11 cellular contexts compared by ENCODE assay signal in the genomic region with DNA sequence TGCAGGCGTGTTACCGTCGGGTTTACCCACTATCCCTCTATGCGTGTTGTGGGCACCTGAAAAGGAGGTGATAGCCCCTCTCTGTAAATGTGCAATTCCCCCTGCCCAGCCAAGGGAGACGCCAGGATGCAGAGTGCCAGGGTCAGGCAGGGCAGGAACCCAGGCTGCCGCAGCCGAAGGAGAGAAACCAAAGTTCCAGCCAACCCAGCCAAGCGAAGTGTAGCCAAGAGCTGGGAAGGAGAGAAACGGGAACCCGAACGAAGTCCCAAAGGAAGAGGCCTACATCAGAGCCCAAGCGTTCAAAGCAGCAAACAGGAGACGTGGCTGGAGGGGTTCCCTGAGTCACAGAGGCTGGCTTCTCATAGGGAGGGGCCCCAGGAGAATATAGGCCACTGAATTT. TPM values are rescaled to one million over a fixed set of nuclear protein-coding genes. Genes with fewer than 3 reads are reported as not detected.
DNase-seq lines count a peak whose midpoint lies in the region; ATAC-seq and TF ChIP-seq lines count a peak whose summit lies in the region.
"Had no signal": no experiment of that assay in that cellular context is flagged by ENCODE, and none has a peak within 500 bp of the region (broad histone marks: within the 10 kb centered on the region; RNA-seq: fewer than 3 reads in every experiment).

No MANE protein-coding gene starts in this region.

- 0 out of 2 replicates have a peak, but pooled peaks cover 2% of the 10 kb centered on the region for H3K27me3 ChIP-seq in PC-3 (ENCODE audit: low read length)
- H3K27me3 ChIP-seq in smooth muscle cell (ENCODE audit: low read depth) = peaks cover 18% of the 10 kb centered on the region
- H3K27me3 ChIP-seq: body of pancreas had no signal

- H3K9me3 Mint-ChIP-seq in activated CD4-positive, alpha-beta T cell treated with anti-CD3 and anti-CD28 coated beads, Interleukin-2, amount 10 ng/mL, durations not matched to agents 24 days and 14 days = no peaks in the 10 kb centered on the region
- H3K9me3 Mint-ChIP-seq in activated CD4-positive, alpha-beta T cell treated with anti-CD3 and anti-CD28 coated beads for 36 hours (ENCODE audit: low read depth) = no peaks in the 10 kb centered on the region
- H3K9me3 Mint-ChIP-seq in glutamatergic neuron (ENCODE audit: unreplicated experiment) = no peaks in the 10 kb centered on the region

- peaks cover 31% of the 10 kb centered on the region for H3K27me3 Mint-ChIP-seq in activated CD4-positive, alpha-beta T cell treated with anti-CD3 and anti-CD28 coated beads, Interleukin-2, amount 10 ng/mL, durations not matched to agents 24 days and 14 days
- peaks cover 49% of the 10 kb centered on the region for H3K27me3 Mint-ChIP-seq in activated CD4-positive, alpha-beta T cell treated with anti-CD3 and anti-CD28 coated beads for 36 hours
- peaks cover 3% of the 10 kb centered on the region for H3K27me3 Mint-ChIP-seq in glutamatergic neuron (ENCODE audit: unreplicated experiment)

- no peak overlapping the region for H3K27ac Mint-ChIP-seq in activated CD4-positive, alpha-beta T cell treated with anti-CD3 and anti-CD28 coated beads, Interleukin-2, amount 10 ng/mL, durations not matched to agents 24 days and 14 days
- H3K27ac Mint-ChIP-seq in activated CD4-positive, alpha-beta T cell treated with anti-CD3 and anti-CD28 coated beads for 36 hours = no peak overlapping the region
- no peak overlapping the region for H3K27ac Mint-ChIP-seq in glutamatergic neuron (ENCODE audit: unreplicated experiment)

- H3K4me1 ChIP-seq in PC-3 (ENCODE audit: insufficient read depth, low read length) (peaks cover 19% of the 10 kb centered on the region), smooth muscle cell (ENCODE audit: low read depth) (no peaks in the 10 kb centered on the region)

- CTCF ChIA-PET in activated CD4-positive, alpha-beta T cell treated with anti-CD3 and anti-CD28 coated beads for 36 hours (lab: Charles Lee) = interaction anchor here (0.6 to 5.2 kb wide), 23 partner anchors 8 to 1317 kb away, joined by 3 to 42 read pairs (median 5); partner anchors contain the start of gene SPR
- CTCF ChIA-PET in PC-3 (lab: Charles Lee) = interaction anchor here (0.5 to 1.0 kb wide), 7 partner anchors 24 to 451 kb away, joined by 3 to 5 read pairs (median 3); partner anchors contain the start of gene SPR

- BruUV-seq in PC-3 (replicated peaks; lab: Mats Ljungman, UMichigan) = no TSS peak

- H3K9ac ChIP-seq in PC-3 (ENCODE audit: low read length) (no peak overlapping the region), smooth muscle cell (ENCODE audit: low read depth) (no peak overlapping the region)

- no peaks in the 10 kb centered on the region for H3K9me2 ChIP-seq in PC-3 (replicated peaks; ENCODE audit: low read length)

- H3K27ac ChIP-seq in PC-3 (ENCODE audit: low read length) (no peak overlapping the region), smooth muscle cell (ENCODE audit: low read depth) (no peak overlapping the region)
- H3K27ac ChIP-seq: body of pancreas had no signal

- no peak for ATAC-seq in activated CD4-positive, alpha-beta T cell treated with anti-CD3 and anti-CD28 coated beads for 36 hours
- ATAC-seq in PC-3 = no peak

- POLR2A ChIA-PET in activated CD4-positive, alpha-beta T cell treated with anti-CD3 and anti-CD28 coated beads for 36 hours (lab: Charles Lee) = no interaction called here
- POLR2A ChIA-PET in PC-3 (lab: Charles Lee; ENCODE audit: unreplicated experiment) = no interaction called here

- no peaks in the 10 kb centered on the region for H3K9me3 ChIP-seq in PC-3 (ENCODE audit: low read length)
- no peaks in the 10 kb centered on the region for H3K9me3 ChIP-seq in smooth muscle cell (replicated peaks; ENCODE audit: low read depth)
- H3K9me3 ChIP-seq: body of pancreas had no signal

- peak overlapping the region; percentile 71 for H3K4me3 ChIP-seq in PC-3 (ENCODE audit: low read length)
- H3K4me3 ChIP-seq in smooth muscle cell = peak overlapping the region; percentile 25
- H3K4me3 ChIP-seq: body of pancreas had no signal

- H3K4me1 Mint-ChIP-seq in activated CD4-positive, alpha-beta T cell treated with anti-CD3 and anti-CD28 coated beads, Interleukin-2, amount 10 ng/mL, durations not matched to agents 24 days and 14 days = peaks cover 9% of the 10 kb centered on the region
- peaks cover 10% of the 10 kb centered on the region for H3K4me1 Mint-ChIP-seq in activated CD4-positive, alpha-beta T cell treated with anti-CD3 and anti-CD28 coated beads for 36 hours
- no peaks in the 10 kb centered on the region for H3K4me1 Mint-ChIP-seq in glutamatergic neuron (ENCODE audit: low read depth, unreplicated experiment)

- H3F3A ChIP-seq in PC-3 (ENCODE audit: low read length, unreplicated experiment) (no peaks in the 10 kb centered on the region), smooth muscle cell (ENCODE audit: low read depth) (no peaks in the 10 kb centered on the region)

- intact Hi-C loops in activated CD4-positive, alpha-beta T cell treated with anti-CD3 and anti-CD28 coated beads, Interleukin-2, amount 10 ng/mL, durations not matched to agents 24 days and 14 days (cut with micrococcal nuclease) = loop anchor here (5.0 to 10.0 kb wide), 2 partner anchors 54 to 258 kb away; partner anchors contain the start of gene EMX1
- intact Hi-C loops in activated CD4-positive, alpha-beta T cell treated with anti-CD3 and anti-CD28 coated beads for 36 hours (cut with DNase I, micrococcal nuclease) = loop anchor here (2.0 to 5.0 kb wide), 4 partner anchors 36 to 716 kb away; partner anchors contain the start of genes CYP26B1 (in 1 of the 2), EMX1 (in 1 of the 2) and EXOC6B (in 1 of the 2)
- intact Hi-C loops in PC-3 (cut with micrococcal nuclease) = loop anchor here (2.0 kb wide), 1 partner anchor 24 kb away; the partner anchor contains the start of gene SPR

- H4K20me1 ChIP-seq in PC-3 (ENCODE audit: low read length) = no peaks in the 10 kb centered on the region
- H4K20me1 ChIP-seq in smooth muscle cell (ENCODE audit: low read depth) = no peaks in the 10 kb centered on the region

- H3K4me2 ChIP-seq in PC-3 (ENCODE audit: low read length) (peak overlapping the region; percentile 99), smooth muscle cell (peak overlapping the region; percentile 67)

- H2AFZ ChIP-seq in PC-3 (ENCODE audit: low read length) (peak overlapping the region; percentile 98), smooth muscle cell (ENCODE audit: low read depth) (peak overlapping the region; percentile 8)

- WGBS in smooth muscle cell (ENCODE audit: low lambda C conversion rate) = 46% methylated on average over 13 of the region's 13 CpGs

- no peak for DNase-seq in activated CD4-positive, alpha-beta T cell treated with anti-CD3 and anti-CD28 coated beads, Interleukin-2, amount 10 ng/mL, durations not matched to agents 24 days and 14 days
- no peak for DNase-seq in activated CD4-positive, alpha-beta T cell treated with anti-CD3 and anti-CD28 coated beads for 36 hours
- DNase-seq in PC-3 = no peak
- DNase-seq in glutamatergic neuron = no peak
- DNase-seq in smooth muscle cell (lab: John Stamatoyannopoulos, UW; ENCODE audit: unreplicated experiment) = no peak
- no peak for DNase-seq in activated gamma-delta T cell (lab: John Stamatoyannopoulos, UW)
- DNase-seq in AG08396 (ENCODE audit: low spot score) = no peak
- no peak for DNase-seq in cerebellum (ENCODE audit: low spot score)

- peak overlapping the region; percentile 76 for H3K4me3 Mint-ChIP-seq in activated CD4-positive, alpha-beta T cell treated with anti-CD3 and anti-CD28 coated beads, Interleukin-2, amount 10 ng/mL, durations not matched to agents 24 days and 14 days
- no peak overlapping the region for H3K4me3 Mint-ChIP-seq in activated CD4-positive, alpha-beta T cell treated with anti-CD3 and anti-CD28 coated beads for 36 hours
- peak overlapping the region; percentile 88 for H3K4me3 Mint-ChIP-seq in glutamatergic neuron (ENCODE audit: unreplicated experiment)

- TF ChIP-seq CTCF in PC-3 (conservative IDR thresholded peaks at IDR 0.05; ENCODE audit: low read depth, low read length) (no peak), glutamatergic neuron (IDR thresholded peaks at IDR 0.05; ENCODE audit: partially characterized antibody, unreplicated experiment) (no peak), smooth muscle cell (IDR thresholded peaks at IDR 0.05; ENCODE audit: borderline replicate concordance, insufficient read depth, poor library complexity, severe bottlenecking) (no peak)

- no peaks in the 10 kb centered on the region for H3K79me2 ChIP-seq in PC-3 (ENCODE audit: low read length)
- H3K79me2 ChIP-seq in smooth muscle cell (ENCODE audit: low read depth) = no peaks in the 10 kb centered on the region

- H3K36me3 Mint-ChIP-seq in activated CD4-positive, alpha-beta T cell treated with anti-CD3 and anti-CD28 coated beads, Interleukin-2, amount 10 ng/mL, durations not matched to agents 24 days and 14 days (ENCODE audit: low read depth) = no peaks in the 10 kb centered on the region
- H3K36me3 Mint-ChIP-seq in activated CD4-positive, alpha-beta T cell treated with anti-CD3 and anti-CD28 coated beads for 36 hours (ENCODE audit: low read depth) = no peaks in the 10 kb centered on the region
- H3K36me3 Mint-ChIP-seq in glutamatergic neuron (ENCODE audit: unreplicated experiment) = no peaks in the 10 kb centered on the region

- H3K36me3 ChIP-seq in PC-3 (ENCODE audit: low read depth, low read length) = no peaks in the 10 kb centered on the region
- no peaks in the 10 kb centered on the region for H3K36me3 ChIP-seq in smooth muscle cell (ENCODE audit: low read depth)

RNA-seq across cellular contexts. Expression of gene SPR, which starts 24.2 kb away (rescaled TPM):
- 12.6 and 12.8 TPM in 2 replicates for total RNA-seq in activated CD4-positive, alpha-beta T cell treated with anti-CD3 and anti-CD28 coated beads, Interleukin-2, amount 10 ng/mL, durations not matched to agents 24 days and 14 days
- total RNA-seq in activated CD4-positive, alpha-beta T cell treated with anti-CD3 and anti-CD28 coated beads for 36 hours = 1 to 10 TPM; 7.3 to 9.8 TPM
- total RNA-seq in PC-3 (2014; rRNA removed) (69.4 and 88.6 TPM in 2 replicates), glutamatergic neuron (ENCODE audit: unreplicated experiment) (1.7 TPM), smooth muscle cell (4.1 and 8.4 TPM in 2 replicates), cerebellum (0.82 TPM)
- polyA plus RNA-seq in smooth muscle cell = 13.2 and 15.8 TPM in 2 replicates

RNA-seq across cellular contexts. Expression of gene EXOC6B, which starts 37.2 kb away (rescaled TPM):
- total RNA-seq in activated CD4-positive, alpha-beta T cell treated with anti-CD3 and anti-CD28 coated beads, Interleukin-2, amount 10 ng/mL, durations not matched to agents 24 days and 14 days = 7.8 and 8.4 TPM in 2 replicates
- total RNA-seq in activated CD4-positive, alpha-beta T cell treated with anti-CD3 and anti-CD28 coated beads for 36 hours = 1 to 10 TPM; 7.0 to 9.0 TPM
- total RNA-seq in PC-3 (2014; rRNA removed) (13.9 and 28.0 TPM in 2 replicates), glutamatergic neuron (ENCODE audit: unreplicated experiment) (34.5 TPM), smooth muscle cell (19.7 and 34.6 TPM in 2 replicates), cerebellum (76.9 TPM)
- polyA plus RNA-seq in smooth muscle cell = 6.9 and 8.8 TPM in 2 replicates

RNA-seq across cellular contexts. Expression of gene EMX1, which starts 54.3 kb away (rescaled TPM):
- 0.09 TPM in 1 of 2 replicates, not detected in the other for total RNA-seq in activated CD4-positive, alpha-beta T cell treated with anti-CD3 and anti-CD28 coated beads, Interleukin-2, amount 10 ng/mL, durations not matched to agents 24 days and 14 days
- not detected for total RNA-seq in activated CD4-positive, alpha-beta T cell treated with anti-CD3 and anti-CD28 coated beads for 36 hours
- total RNA-seq in PC-3 (2014; rRNA removed) (not detected in 2 replicates), glutamatergic neuron (ENCODE audit: unreplicated experiment) (0.54 TPM), smooth muscle cell (not detected in 2 replicates), cerebellum (not detected)
- polyA plus RNA-seq in smooth muscle cell = not detected in 2 replicates
- total RNA-seq: RPMI7951 had no signal
- polyA plus RNA-seq: AG04450 had no signal
